21 cellular contexts compared by ENCODE assay signal in the genomic region with DNA sequence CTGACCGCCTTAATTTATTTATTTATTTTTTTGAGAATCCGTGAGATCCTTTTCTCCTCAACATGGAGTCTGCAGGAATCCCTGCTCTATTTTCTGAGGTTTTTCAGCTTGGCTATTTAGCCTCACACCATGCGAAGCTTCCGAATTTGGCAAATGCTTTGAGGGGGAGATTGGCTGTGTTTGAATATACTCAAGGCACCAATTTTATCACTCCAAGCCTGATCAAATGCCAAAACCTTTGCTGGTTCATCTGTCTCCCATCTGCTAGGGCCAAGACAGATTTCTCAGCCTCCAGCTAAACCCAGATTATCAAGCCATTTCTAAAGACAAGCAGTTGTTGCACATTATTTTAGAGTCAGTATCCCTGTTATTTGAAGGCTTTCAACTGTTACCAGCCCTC.
A peak's percentile ranks its signal among the peaks of the same experiment; 100 is the strongest.
DNase-seq lines count a peak whose midpoint lies in the region; ATAC-seq and TF ChIP-seq lines count a peak whose summit lies in the region.
"Had no signal": no experiment of that assay in that cellular context is flagged by ENCODE, and none has a peak within 500 bp of the region (broad histone marks: within the 10 kb centered on the region; RNA-seq: fewer than 3 reads in every experiment).

No MANE protein-coding gene starts in this region.

- no peaks in the 10 kb centered on the region for H3K27me3 Mint-ChIP-seq in T-helper 2 cell treated with Interferon-gamma antibody and Interleukin-4, amounts not matched to agents 5 μg/mL and 100 μg/mL, for 36 hours (ENCODE audit: low read depth)
- H3K27me3 Mint-ChIP-seq: CD4-positive, alpha-beta T cell had no signal

- intact Hi-C loops in stomach (cut with DNase I; ENCODE audit: low total_unique reads), result no loop called here

- H3K27me3 ChIP-seq in neuron (ENCODE audit: insufficient read depth, low read length) (no peaks in the 10 kb centered on the region), stomach (no peaks in the 10 kb centered on the region)

- peak overlapping the region; percentile 56 for H2AFZ ChIP-seq in neuron (ENCODE audit: low read depth, low read length)

- no peak overlapping the region for H3K27ac Mint-ChIP-seq in T-helper 2 cell treated with Interferon-gamma antibody and Interleukin-4, amounts not matched to agents 5 μg/mL and 100 μg/mL, for 36 hours
- H3K27ac Mint-ChIP-seq: CD4-positive, alpha-beta T cell had no signal

- TF ChIP-seq CTCF in stomach (IDR thresholded peaks at IDR 0.05), result no peak

- TF ChIP-seq EP300 in stomach (IDR thresholded peaks at IDR 0.05), result no peak

- ATAC-seq in HG03378 (IDR thresholded peaks at IDR 0.05; ENCODE audit: unreplicated experiment) (no peak), GM19328 (IDR thresholded peaks at IDR 0.05; ENCODE audit: unreplicated experiment) (no peak)

- H3K36me3 Mint-ChIP-seq in T-helper 2 cell treated with Interferon-gamma antibody and Interleukin-4, amounts not matched to agents 5 μg/mL and 100 μg/mL, for 36 hours (ENCODE audit: low read depth), result no peaks in the 10 kb centered on the region

- DNase-seq in DMS 273 treated with DMSO at 0.1 percent for 48 hours (lab: John Stamatoyannopoulos, UW), result peak; percentile 32
- DNase-seq in NCI-H2171 (lab: John Stamatoyannopoulos, UW), result peak; percentile 19
- peak; percentile 75 to 96 for DNase-seq in cerebellar nuclear complex (lab: John Stamatoyannopoulos, UW)
- DNase-seq in stomach, result no peak
- DNase-seq in T-helper 2 cell treated with Interferon-gamma antibody and Interleukin-4, amounts not matched to agents 5 μg/mL and 100 μg/mL, for 36 hours (ENCODE audit: low spot score), result no peak
- DNase-seq: ACHN; AML-193; Calu3; CD4-positive, alpha-beta T cell; GF-D8; GOT3; KBM-7; NCI-H1048; NCI-H187 treated with DMSO at 0.1 percent for 48 hours; NCI-H510A; Right ventricle myocardium superior; T-helper 1 cell had no signal

- H3K9me3 Mint-ChIP-seq in T-helper 2 cell treated with Interferon-gamma antibody and Interleukin-4, amounts not matched to agents 5 μg/mL and 100 μg/mL, for 36 hours, result no peaks in the 10 kb centered on the region
- H3K9me3 Mint-ChIP-seq: CD4-positive, alpha-beta T cell had no signal

- H3K4me1 ChIP-seq in neuron (ENCODE audit: insufficient read depth, low read length) (peaks cover 4% of the 10 kb centered on the region), stomach (peaks cover 0 to 15% (median 6%) of the 10 kb centered on the region in 4 donors)

- H3K4me3 ChIP-seq in neuron (ENCODE audit: low read length) (no peak overlapping the region), stomach (no peak overlapping the region)
- H3K4me3 ChIP-seq: SK-N-MC had no signal

- no peaks in the 10 kb centered on the region for H3K4me1 Mint-ChIP-seq in T-helper 2 cell treated with Interferon-gamma antibody and Interleukin-4, amounts not matched to agents 5 μg/mL and 100 μg/mL, for 36 hours (ENCODE audit: low read depth)

- H3K27ac ChIP-seq in stomach, result no peak overlapping the region
- H3K27ac ChIP-seq: SK-N-MC had no signal

- no peak overlapping the region for H3K4me3 Mint-ChIP-seq in T-helper 2 cell treated with Interferon-gamma antibody and Interleukin-4, amounts not matched to agents 5 μg/mL and 100 μg/mL, for 36 hours
- H3K4me3 Mint-ChIP-seq: CD4-positive, alpha-beta T cell had no signal

- H3K9me3 ChIP-seq in neuron (ENCODE audit: low read length), result no peaks in the 10 kb centered on the region
- H3K9me3 ChIP-seq in stomach, result no peaks in the 10 kb centered on the region

- no peak for TF ChIP-seq POLR2A in stomach (IDR thresholded peaks at IDR 0.05)

- H3K36me3 ChIP-seq in neuron (ENCODE audit: insufficient read depth, low read length), result no peaks in the 10 kb centered on the region
- no peaks in the 10 kb centered on the region for H3K36me3 ChIP-seq in stomach

- WGBS in stomach, 5 donors, result 64 to 93% (median 87%) methylated on average over 4 of the region's 4 CpGs

Comparison
In these comparisons a context has a peak if more than half of its experiments do, and no peak if none do; other contexts are left out.
1. DNase-seq: peak in DMS 273 treated with DMSO at 0.1 percent for 48 hours (single experiment), NCI-H2171 (single experiment) and cerebellar nuclear complex (2 of 2); none in stomach (single experiment) and T-helper 2 cell treated with Interferon-gamma antibody and Interleukin-4, amounts not matched to agents 5 μg/mL and 100 μg/mL, for 36 hours (single experiment).